8 cellular contexts compared by ENCODE assay signal in the genomic region with DNA sequence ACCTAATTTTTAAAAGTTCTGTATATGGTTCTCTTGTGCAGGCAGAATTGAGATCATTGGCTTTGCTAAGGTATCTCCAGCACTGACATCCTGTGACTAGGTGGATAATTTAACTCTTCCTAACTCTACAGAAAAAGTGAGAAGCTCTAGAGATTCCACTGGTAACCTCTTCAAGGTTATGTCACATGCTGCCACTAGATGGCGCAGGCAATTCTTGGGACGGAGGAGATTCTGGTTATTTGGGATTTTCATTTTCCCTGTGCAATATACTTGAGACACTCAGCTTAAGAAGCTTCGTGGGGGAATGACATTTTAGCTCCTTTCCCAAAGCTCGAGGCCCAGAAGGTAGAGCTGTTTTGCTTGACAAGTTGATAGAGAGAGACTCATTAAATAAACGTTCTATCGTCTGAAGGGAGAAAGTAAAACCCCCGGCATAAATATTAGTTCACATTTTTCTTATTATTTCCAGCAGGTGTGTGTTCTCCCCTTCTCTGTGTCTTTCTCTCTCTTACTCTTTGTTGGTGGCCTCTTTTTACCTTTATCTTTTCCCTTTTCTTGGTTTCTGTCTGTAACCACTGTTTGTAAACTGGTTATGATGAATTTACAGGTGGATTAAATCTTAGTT. TPM values are rescaled to one million over a fixed set of nuclear protein-coding genes. Genes with fewer than 3 reads are reported as not detected.
DNase-seq lines count a peak whose midpoint lies in the region; ATAC-seq and TF ChIP-seq lines count a peak whose summit lies in the region.

No MANE protein-coding gene starts in this region.

- H3K9me3 Mint-ChIP-seq in activated naive CD8-positive, alpha-beta T cell (ENCODE audit: low read depth), result peaks cover 7% of the 10 kb centered on the region
- H3K9me3 Mint-ChIP-seq in progenitor cell of endocrine pancreas (ENCODE audit: low read depth), result peaks cover 27% of the 10 kb centered on the region

- DNase-seq in COR-L47 (lab: John Stamatoyannopoulos, UW), result peak; percentile 68
- DNase-seq in NCI-H526 treated with DMSO at 0.1 percent for 48 hours (lab: John Stamatoyannopoulos, UW), result peak; percentile 13
- DNase-seq in left cardiac atrium, result peak; percentile 29
- DNase-seq in progenitor cell of endocrine pancreas (ENCODE audit: low spot score, unreplicated experiment), result no peak
- DNase-seq in epidermal melanocyte (ENCODE audit: insufficient read length, low spot score), result no peak

- peak overlapping the region; percentile 70 for H3K4me3 Mint-ChIP-seq in activated naive CD8-positive, alpha-beta T cell
- H3K4me3 Mint-ChIP-seq in progenitor cell of endocrine pancreas (ENCODE audit: low read depth), result no peak overlapping the region

- H3K4me1 Mint-ChIP-seq in activated naive CD8-positive, alpha-beta T cell (ENCODE audit: low read depth), result peaks cover 7% of the 10 kb centered on the region
- peaks cover 4% of the 10 kb centered on the region for H3K4me1 Mint-ChIP-seq in progenitor cell of endocrine pancreas (ENCODE audit: low read depth)

- intact Hi-C loops in left cardiac atrium (cut with DNase I), result no loop called here

- TF ChIP-seq CTCF in progenitor cell of endocrine pancreas (IDR thresholded peaks at IDR 0.05; ENCODE audit: unreplicated experiment), result peak; percentile 93

- peak; percentile 87 for ATAC-seq in GM19023 (IDR thresholded peaks at IDR 0.05; ENCODE audit: unreplicated experiment)
- peak; percentile 93 for ATAC-seq in HG03159 (IDR thresholded peaks at IDR 0.05; ENCODE audit: unreplicated experiment)
- peak; percentile 65 to 71 for ATAC-seq in left cardiac atrium

- peaks cover 9% of the 10 kb centered on the region for H3K27me3 Mint-ChIP-seq in activated naive CD8-positive, alpha-beta T cell
- H3K27me3 Mint-ChIP-seq in progenitor cell of endocrine pancreas, result no peaks in the 10 kb centered on the region

- peaks cover 6% of the 10 kb centered on the region for H3K36me3 Mint-ChIP-seq in activated naive CD8-positive, alpha-beta T cell
- peaks cover 6% of the 10 kb centered on the region for H3K36me3 Mint-ChIP-seq in progenitor cell of endocrine pancreas (ENCODE audit: insufficient read depth)

- H3K27ac Mint-ChIP-seq in activated naive CD8-positive, alpha-beta T cell, result no peak overlapping the region
- H3K27ac Mint-ChIP-seq in progenitor cell of endocrine pancreas, result no peak overlapping the region

RNA-seq across cellular contexts. Expression of gene LANCL1, which starts 26.6 kb away (rescaled TPM):
- total RNA-seq in left cardiac atrium, result 10 to 100 TPM; 46.7 to 48.3 TPM
- 54.0 and 58.1 TPM in 2 replicates for total RNA-seq in progenitor cell of endocrine pancreas

RNA-seq across cellular contexts. Expression of gene CPS1, which starts 53.3 kb away (rescaled TPM):
- total RNA-seq in left cardiac atrium (1 to 10 TPM; 2.7 to 3.0 TPM), progenitor cell of endocrine pancreas (3.3 and 4.9 TPM in 2 replicates)

Comparison
In these comparisons a context has a peak if more than half of its experiments do, and no peak if none do; other contexts are left out.
1. DNase-seq: peak in COR-L47 (single experiment), NCI-H526 treated with DMSO at 0.1 percent for 48 hours (single experiment) and left cardiac atrium (single experiment); none in progenitor cell of endocrine pancreas (single experiment) and epidermal melanocyte (single experiment).
2. Peak in every context shown above with its lines, with median percentiles within 50 percentile points of each other: ATAC-seq.